ENCODE assay signal across 20 cellular contexts in genomic region chr16:28009586-28010373, GRCh38. TPM values are rescaled to one million over a fixed set of nuclear protein-coding genes. Genes with fewer than 3 reads are reported as not detected.
DNase-seq lines count a peak whose midpoint lies in the region; ATAC-seq and TF ChIP-seq lines count a peak whose summit lies in the region.
"Had no signal": no experiment of that assay in that cellular context is flagged by ENCODE, and none has a peak within 500 bp of the region (broad histone marks: within the 10 kb centered on the region; RNA-seq: fewer than 3 reads in every experiment).

No MANE protein-coding gene starts in this region.

- H4K20me1 ChIP-seq in BLaER1 (no peaks in the 10 kb centered on the region), osteoblast (ENCODE audit: insufficient read depth, low read length) (no peaks in the 10 kb centered on the region)
- H4K20me1 ChIP-seq in BLaER1 treated with 17β-estradiol and CSF1 and Interleukin-3, amounts not matched to agents 10 nM and 100 nM = no peaks in the 10 kb centered on the region

- H3K27me3 ChIP-seq in BLaER1 = no peaks in the 10 kb centered on the region
- no peaks in the 10 kb centered on the region for H3K27me3 ChIP-seq in BLaER1 treated with 17β-estradiol and CSF1 and Interleukin-3, amounts not matched to agents 10 nM and 100 nM
- H3K27me3 ChIP-seq in osteoblast (ENCODE audit: insufficient read depth, low read length) = peaks cover 2% of the 10 kb centered on the region
- H3K27me3 ChIP-seq in lower lobe of right lung (ENCODE audit: low read depth) = peaks cover 3% of the 10 kb centered on the region
- H3K27me3 ChIP-seq: SJCRH30 had no signal

- no peaks in the 10 kb centered on the region for H3K36me3 Mint-ChIP-seq in activated CD4-positive, alpha-beta T cell treated with anti-CD3 and anti-CD28 coated beads, Interleukin-2, amount 10 ng/mL, durations not matched to agents 24 days and 14 days (ENCODE audit: low read depth)
- no peaks in the 10 kb centered on the region for H3K36me3 Mint-ChIP-seq in osteocyte (ENCODE audit: unreplicated experiment)
- H3K36me3 Mint-ChIP-seq: CD14-positive monocyte had no signal

- H3K4me1 Mint-ChIP-seq in activated CD4-positive, alpha-beta T cell treated with anti-CD3 and anti-CD28 coated beads, Interleukin-2, amount 10 ng/mL, durations not matched to agents 24 days and 14 days = no peaks in the 10 kb centered on the region
- no peaks in the 10 kb centered on the region for H3K4me1 Mint-ChIP-seq in osteocyte (ENCODE audit: unreplicated experiment)

- no peak overlapping the region for H3K4me3 Mint-ChIP-seq in activated CD4-positive, alpha-beta T cell treated with anti-CD3 and anti-CD28 coated beads, Interleukin-2, amount 10 ng/mL, durations not matched to agents 24 days and 14 days
- H3K4me3 Mint-ChIP-seq in osteocyte (ENCODE audit: unreplicated experiment) = no peak overlapping the region
- H3K4me3 Mint-ChIP-seq: CD14-positive monocyte had no signal

- no peak overlapping the region for H3K9ac ChIP-seq in BLaER1
- H3K9ac ChIP-seq in BLaER1 treated with 17β-estradiol and CSF1 and Interleukin-3, amounts not matched to agents 10 nM and 100 nM = peak overlapping the region in 5 of 11 experiments; percentile 67 to 84 (median 80); a peak in 9 of 22 replicates

- H3K36me3 ChIP-seq in BLaER1 (no peaks in the 10 kb centered on the region), osteoblast (ENCODE audit: insufficient read depth, low read length) (no peaks in the 10 kb centered on the region), lower lobe of right lung (no peaks in the 10 kb centered on the region)
- no peaks in the 10 kb centered on the region for H3K36me3 ChIP-seq in BLaER1 treated with 17β-estradiol and CSF1 and Interleukin-3, amounts not matched to agents 10 nM and 100 nM
- H3K36me3 ChIP-seq: SJCRH30 had no signal

- no peak overlapping the region for H3K27ac Mint-ChIP-seq in activated CD4-positive, alpha-beta T cell treated with anti-CD3 and anti-CD28 coated beads, Interleukin-2, amount 10 ng/mL, durations not matched to agents 24 days and 14 days
- H3K27ac Mint-ChIP-seq in osteocyte (ENCODE audit: unreplicated experiment) = no peak overlapping the region
- H3K27ac Mint-ChIP-seq: CD14-positive monocyte had no signal

- no peaks in the 10 kb centered on the region for H3K79me2 ChIP-seq in osteoblast (ENCODE audit: insufficient read depth, low read length)

- TF ChIP-seq CTCF in osteoblast (IDR thresholded peaks at IDR 0.05; ENCODE audit: extremely low read depth, low read depth, low read length) (no peak), osteocyte (IDR thresholded peaks at IDR 0.05) (no peak), lower lobe of right lung (IDR thresholded peaks at IDR 0.05) (no peak)

- H2AFZ ChIP-seq in osteoblast (ENCODE audit: low read length) = no peak overlapping the region

- intact Hi-C loops in activated CD4-positive, alpha-beta T cell treated with anti-CD3 and anti-CD28 coated beads, Interleukin-2, amount 10 ng/mL, durations not matched to agents 24 days and 14 days (cut with micrococcal nuclease) = no loop called here
- intact Hi-C loops in lower lobe of right lung (cut with DNase I) = no loop called here

- no peaks in the 10 kb centered on the region for H3K9me3 Mint-ChIP-seq in activated CD4-positive, alpha-beta T cell treated with anti-CD3 and anti-CD28 coated beads, Interleukin-2, amount 10 ng/mL, durations not matched to agents 24 days and 14 days
- no peaks in the 10 kb centered on the region for H3K9me3 Mint-ChIP-seq in osteocyte (ENCODE audit: unreplicated experiment)

- H3K4me1 ChIP-seq in BLaER1 (peaks cover 15% of the 10 kb centered on the region), osteoblast (ENCODE audit: insufficient read depth, low read length) (peaks cover 22% of the 10 kb centered on the region), lower lobe of right lung (no peaks in the 10 kb centered on the region)
- H3K4me1 ChIP-seq in BLaER1 treated with 17β-estradiol and CSF1 and Interleukin-3, amounts not matched to agents 10 nM and 100 nM = peaks cover 24 to 66% (median 49%) of the 10 kb centered on the region in 10 experiments

- H3K27ac ChIP-seq in BLaER1 (no peak overlapping the region), caudate nucleus (ENCODE audit: low read depth, low read length) (peak overlapping the region; percentile 67), osteoblast (ENCODE audit: low read depth, low read length) (no peak overlapping the region), lower lobe of right lung (no peak overlapping the region)
- H3K27ac ChIP-seq in BLaER1 treated with 17β-estradiol and CSF1 and Interleukin-3, amounts not matched to agents 10 nM and 100 nM = peak overlapping the region in 8 of 11 experiments; percentile 86 to 97 (median 94); a peak in 17 of 22 replicates
- H3K27ac ChIP-seq: SJCRH30 had no signal

- peaks cover 6% of the 10 kb centered on the region for H3K27me3 Mint-ChIP-seq in activated CD4-positive, alpha-beta T cell treated with anti-CD3 and anti-CD28 coated beads, Interleukin-2, amount 10 ng/mL, durations not matched to agents 24 days and 14 days
- peaks cover 2% of the 10 kb centered on the region for H3K27me3 Mint-ChIP-seq in osteocyte (ENCODE audit: unreplicated experiment)

- no peak overlapping the region for H3K4me3 ChIP-seq in BLaER1
- no peak overlapping the region for H3K4me3 ChIP-seq in BLaER1 treated with 17β-estradiol and CSF1 and Interleukin-3, amounts not matched to agents 10 nM and 100 nM
- no peak overlapping the region for H3K4me3 ChIP-seq in osteoblast (ENCODE audit: insufficient read depth, low read length)
- no peak overlapping the region for H3K4me3 ChIP-seq in lower lobe of right lung
- H3K4me3 ChIP-seq: SJCRH30 had no signal

- H3K4me2 ChIP-seq in BLaER1 (0 out of 2 replicates have a peak overlapping the region, but pooled peaks have one; percentile 60), osteoblast (ENCODE audit: insufficient read depth, low read length) (no peak overlapping the region)
- peak overlapping the region; percentile 63 to 94 (median 87) for H3K4me2 ChIP-seq in BLaER1 treated with 17β-estradiol and CSF1 and Interleukin-3, amounts not matched to agents 10 nM and 100 nM

- no peaks in the 10 kb centered on the region for H3K9me3 ChIP-seq in BLaER1
- H3K9me3 ChIP-seq in BLaER1 treated with 17β-estradiol and CSF1 and Interleukin-3, amounts not matched to agents 10 nM and 100 nM (replicated peaks in 1 of 11) = peaks cover 0 to 5% (median 0%) of the 10 kb centered on the region in 11 experiments; a peak in 2 of 22 replicates
- H3K9me3 ChIP-seq in osteoblast (ENCODE audit: low read depth, low read length) = no peaks in the 10 kb centered on the region
- H3K9me3 ChIP-seq in lower lobe of right lung = no peaks in the 10 kb centered on the region
- H3K9me3 ChIP-seq: SJCRH30 had no signal

- peak in 27 of 61 donors; percentile 10 to 78 (median 31) for DNase-seq in caudate nucleus (lab: John Stamatoyannopoulos, UW)
- peak; percentile 58 for DNase-seq in osteoblast (ENCODE audit: insufficient read length, low spot score, missing footprints)
- no peak for DNase-seq in activated CD4-positive, alpha-beta T cell treated with anti-CD3 and anti-CD28 coated beads, Interleukin-2, amount 10 ng/mL, durations not matched to agents 24 days and 14 days
- no peak for DNase-seq in osteocyte (ENCODE audit: extremely low spot score, unreplicated experiment)
- DNase-seq in lower lobe of right lung = no peak
- DNase-seq: DMS153; Karpas-422; NCI-H1105; NCI-H1436 treated with DMSO at 0.1 percent for 48 hours; NCI-H187 treated with DMSO at 0.1 percent for 48 hours; NCI-H446; NK-92 treated with Interleukin-12 subunit alpha and Interleukin-12 subunit beta, amount 100 ng/mL, for 24 hours; PC-3; SJCRH30 had no signal

- ATAC-seq in lower lobe of right lung = no peak
- ATAC-seq: HCT116, PC-3, SK-N-SH treated with all-trans-retinoic acid at 6 μM for 48 hours had no signal

RNA-seq across cellular contexts. Expression of gene GSG1L, which starts 53.7 kb away (rescaled TPM):
- not detected in 2 replicates for total RNA-seq in osteoblast
- total RNA-seq in activated CD4-positive, alpha-beta T cell treated with anti-CD3 and anti-CD28 coated beads, Interleukin-2, amount 10 ng/mL, durations not matched to agents 24 days and 14 days = not detected in 2 replicates
- total RNA-seq in osteocyte = not detected in 2 replicates
- total RNA-seq in lower lobe of right lung = 0.30 TPM
- total RNA-seq: A673, PC-3, SJCRH30 had no signal

Comparison
In these comparisons a context has a peak if more than half of its experiments do, and no peak if none do; other contexts are left out.
1. H3K27ac ChIP-seq: peak in BLaER1 treated with 17β-estradiol and CSF1 and Interleukin-3, amounts not matched to agents 10 nM and 100 nM (8 of 11) and caudate nucleus (single experiment); none in BLaER1 (single experiment), osteoblast (single experiment) and lower lobe of right lung (single experiment).